Comparison of ENCODE assay signal across 2 cellular contexts in genomic region chr14:74994182-74994581, GRCh38. TPM values are rescaled to one million over a fixed set of nuclear protein-coding genes. Genes with fewer than 3 reads are reported as not detected.
"Had no signal": no experiment of that assay in that cellular context is flagged by ENCODE, and none has a peak within 500 bp of the region (broad histone marks: within the 10 kb centered on the region; RNA-seq: fewer than 3 reads in every experiment).

No MANE protein-coding gene starts in this region.

RNA-seq across cellular contexts. Expression of gene PGF, which starts 38.8 kb away (rescaled TPM):
- total RNA-seq: naive thymus-derived CD8-positive, alpha-beta T cell; natural killer cell treated with Interleukin-12 subunit alpha and Interleukin-12 subunit beta and Interleukin-15 and Interleukin-18, amount 100 ng/mL, for 72 hours had no signal
